ENCODE assay signal across 8 cellular contexts in genomic region chr1:228213917-228214808, GRCh38. TPM values are rescaled to one million over a fixed set of nuclear protein-coding genes. Genes with fewer than 3 reads are reported as not detected.
DNase-seq lines count a peak whose midpoint lies in the region; ATAC-seq, FAIRE-seq and TF ChIP-seq lines count a peak whose summit lies in the region.

No MANE protein-coding gene starts in this region.

- POLR2A ChIA-PET in A549 (lab: Yijun Ruan, JAX): interaction anchor here (0.8 to 1.5 kb wide), 3 partner anchors 48 to 243 kb away, joined by 3 to 6 read pairs (median 4); partner anchors contain the start of genes IBA57 and TRIM11

- TF ChIP-seq EP300 in A549 (IDR thresholded peaks at IDR 0.05): no peak

- peak overlapping the region; percentile 58 to 94; a peak in 4 of 6 replicates for H3K27ac ChIP-seq in A549
- H3K27ac ChIP-seq in HL-60 (replicated peaks): no peak overlapping the region

- H3K4me1 Mint-ChIP-seq in chondrocyte (ENCODE audit: low read depth) (no peaks in the 10 kb centered on the region), mesothelial cell of epicardium (no peaks in the 10 kb centered on the region)

- TF ChIP-seq RAD21 in A549 (conservative IDR thresholded peaks at IDR 0.05 in 1 of 2, IDR thresholded peaks at IDR 0.05 in 1 of 2): no peak

- WGBS in A549 (ENCODE audit: missing lambda C conversion rate): 87% methylated on average over 33 of the region's 48 CpGs

- H3K36me3 Mint-ChIP-seq in chondrocyte (ENCODE audit: low read depth): peaks cover 3% of the 10 kb centered on the region
- H3K36me3 Mint-ChIP-seq in mesothelial cell of epicardium: peaks cover 4% of the 10 kb centered on the region

- TF ChIP-seq CTCF in A549 (IDR thresholded peaks at IDR 0.05) (no peak), HL-60 (IDR thresholded peaks at IDR 0.05; ENCODE audit: insufficient read depth, low read length) (no peak), chondrocyte (IDR thresholded peaks at IDR 0.05) (no peak), mesothelial cell of epicardium (IDR thresholded peaks at IDR 0.05; ENCODE audit: unreplicated experiment) (no peak), D721Med (IDR thresholded peaks at IDR 0.05; ENCODE audit: insufficient read depth, missing control alignments) (no peak)

- peaks cover 24% of the 10 kb centered on the region for H3K4me1 ChIP-seq in A549

- H3K27ac Mint-ChIP-seq in chondrocyte (ENCODE audit: unreplicated experiment): no peak overlapping the region
- no peak overlapping the region for H3K27ac Mint-ChIP-seq in mesothelial cell of epicardium

- H3K4me3 ChIP-seq in A549 (peak overlapping the region; percentile 63), HL-60 (replicated peaks; ENCODE audit: insufficient read depth, low read length) (peak overlapping the region; percentile 37)

- TF ChIP-seq POLR2A in A549 (IDR thresholded peaks at IDR 0.05; ENCODE audit: low read length): no peak

- H3K27me3 Mint-ChIP-seq in chondrocyte (ENCODE audit: low read depth) (no peaks in the 10 kb centered on the region), mesothelial cell of epicardium (ENCODE audit: low read depth) (no peaks in the 10 kb centered on the region)

- ATAC-seq in A549: no peak
- no peak for ATAC-seq in HG03520 (IDR thresholded peaks at IDR 0.05; ENCODE audit: unreplicated experiment)
- no peak for ATAC-seq in HG03280 (IDR thresholded peaks at IDR 0.05; ENCODE audit: unreplicated experiment)

- H3K4me3 Mint-ChIP-seq in chondrocyte (ENCODE audit: unreplicated experiment) (peak overlapping the region; percentile 65), mesothelial cell of epicardium (peak overlapping the region; percentile 77)

- no peaks in the 10 kb centered on the region for H3K9me3 ChIP-seq in A549

- no peak for DNase-seq in A549 (ENCODE audit: low read depth in 1 of 2, low spot score in 1 of 2)
- DNase-seq in HL-60 (ENCODE audit: low read depth in 1 of 2, low spot score in 1 of 2): no peak
- no peak for DNase-seq in chondrocyte (ENCODE audit: low spot score)
- no peak for DNase-seq in mesothelial cell of epicardium (ENCODE audit: low spot score in 2 of 2, unreplicated experiment in 2 of 2)
- DNase-seq in D721Med (ENCODE audit: insufficient read length, low spot score): no peak
- DNase-seq in NCI-H1417 (lab: John Stamatoyannopoulos, UW): no peak

- H3K9me3 Mint-ChIP-seq in chondrocyte (ENCODE audit: low read depth): no peaks in the 10 kb centered on the region
- H3K9me3 Mint-ChIP-seq in mesothelial cell of epicardium: no peaks in the 10 kb centered on the region

- FAIRE-seq in A549 (lab: Jason Lieb, UNC) (no peak), D721Med (lab: Jason Lieb, UNC) (no peak)

- CTCF ChIA-PET in A549 (lab: Yijun Ruan, JAX): interaction anchor here (0.6 to 2.2 kb wide), 21 partner anchors 9 to 302 kb away, joined by 3 to 10 read pairs (median 3); no protein-coding TSS in a partner anchor

- H3K27me3 ChIP-seq in HL-60 (ENCODE audit: insufficient read depth, poor library complexity, severe bottlenecking): peaks cover 6% of the 10 kb centered on the region

- peak overlapping the region; percentile 98 for H3K4me2 ChIP-seq in A549

TF ChIP-seq in A549, 52 proteins besides CTCF, POLR2A, EP300 and RAD21:
- no peak for TF ChIP-seq ZNF302 (CRISPR knock-in tag; IDR thresholded peaks at IDR 0.05)

RNA-seq across cellular contexts. Expression of gene OBSCN, which starts 6.3 kb away (rescaled TPM):
- polyA plus RNA-seq in A549 (2011; rRNA removed) (3.1 and 5.7 TPM in 2 replicates), A549 (2017; fragmentation: RNase III; extraction: RNeasy Plus Mini Kit Qiagen cat#74134 plus additional on column Dnase treatment) (5.7 to 6.8 TPM (median 6.5 TPM) in 3 replicates)
- 4.9 and 6.5 TPM in 2 replicates for polyA plus RNA-seq in A549 (2012; cell fraction: cytosol; rRNA removed)
- polyA plus RNA-seq in A549 (2012; cell fraction: nucleus; rRNA removed): 42.9 and 51.7 TPM in 2 replicates
- polyA minus RNA-seq in A549 (2011; rRNA and poly(A)+ RNA removed): 9.9 and 13.6 TPM in 2 replicates
- total RNA-seq in chondrocyte (6.3 to 11.4 TPM (median 10.2 TPM) in 3 replicates), mesothelial cell of epicardium (95.3 to 113 TPM (median 100 TPM) in 3 replicates)

RNA-seq across cellular contexts. Expression of gene IBA57, which starts 48.6 kb away (rescaled TPM):
- 1.5 TPM in 2 replicates for polyA plus RNA-seq in A549 (2011; rRNA removed)
- polyA plus RNA-seq in A549 (2012; cell fraction: cytosol; rRNA removed): 2.8 and 4.7 TPM in 2 replicates
- polyA plus RNA-seq in A549 (2012; cell fraction: nucleus; rRNA removed): 8.0 and 9.4 TPM in 2 replicates
- polyA plus RNA-seq in A549 (2017; fragmentation: RNase III; extraction: RNeasy Plus Mini Kit Qiagen cat#74134 plus additional on column Dnase treatment): 2.2 to 3.1 TPM (median 2.6 TPM) in 3 replicates
- 1.9 and 2.4 TPM in 2 replicates for polyA minus RNA-seq in A549 (2011; rRNA and poly(A)+ RNA removed)
- 5.2 to 7.7 TPM (median 5.9 TPM) in 3 replicates for total RNA-seq in chondrocyte
- 10.8 to 14.2 TPM (median 11.8 TPM) in 3 replicates for total RNA-seq in mesothelial cell of epicardium
